Comparison of ENCODE assay signal across 22 cellular contexts in genomic region chr10:78815702-78816334, GRCh38.
"Had no signal": no experiment of that assay in that cellular context is flagged by ENCODE, and none has a peak within 500 bp of the region (broad histone marks: within the 10 kb centered on the region; RNA-seq: fewer than 3 reads in every experiment).

No MANE protein-coding gene starts in this region.

- H3K27ac ChIP-seq: ovary, psoas muscle, testis had no signal

- ATAC-seq: activated CD4-positive, CD25-positive, alpha-beta regulatory T cell treated with anti-CD3 and anti-CD28 coated beads, Interleukin-2, amount 50 U/mL, for 24 hours; activated T-cell treated with anti-CD3 and anti-CD28 coated beads, Interleukin-2, amount 50 U/mL, for 72 hours; left cardiac atrium; natural killer cell; psoas muscle; right cardiac atrium; SK-N-SH treated with all-trans-retinoic acid at 6 μM for 48 hours; stimulated activated naive B cell treated with anti-CD40 and anti-IgM and Interleukin-4, amounts not matched to agents 10 μg/mL and 1 μg/mL and 100 μg/mL, for 72 hours had no signal

- H3K9me3 ChIP-seq: ovary, psoas muscle, testis had no signal

- H3K36me3 ChIP-seq: ovary had no signal

- DNase-seq: activated CD4-positive, alpha-beta memory T cell treated with anti-CD3 and anti-CD28 coated beads, Interleukin-2, amount 10 ng/mL, durations not matched to agents 7 days and 5 days; activated CD4-positive, alpha-beta T cell treated with anti-CD3 and anti-CD28 coated beads, Interleukin-2, amount 10 ng/mL, durations not matched to agents 24 days and 14 days; activated effector memory CD4-positive, alpha-beta T cell treated with Interleukin-2 at 50 U/mL for 16 hours; activated naive CD4-positive, alpha-beta T cell treated with anti-CD3 and anti-CD28 coated beads, Interleukin-2, amount 10 ng/mL, durations not matched to agents 7 days and 5 days; activated T-cell treated with anti-CD3 and anti-CD28 coated beads, Interleukin-2, amount 50 U/mL, for 72 hours; amygdala; effector CD4-positive, alpha-beta T cell; foreskin melanocyte; hippocampal formation; left cardiac atrium; natural killer cell; ovary; psoas muscle; right cardiac atrium; stimulated activated CD4-positive, alpha-beta T cell treated with anti-CD3 and anti-CD28 coated beads, Interleukin-1b, Interleukin-23, amount 100 ng/mL, for 48 hours; stimulated activated naive B cell treated with anti-CD40 and anti-IgM and Interleukin-4, amounts not matched to agents 10 μg/mL and 1 μg/mL and 100 μg/mL, for 72 hours; testis; trophoblast cell had no signal

- H3K4me1 Mint-ChIP-seq: activated CD4-positive, alpha-beta memory T cell treated with anti-CD3 and anti-CD28 coated beads, Interleukin-2, amount 10 ng/mL, durations not matched to agents 7 days and 5 days; activated CD4-positive, alpha-beta T cell treated with anti-CD3 and anti-CD28 coated beads, Interleukin-2, amount 10 ng/mL, durations not matched to agents 24 days and 14 days; activated naive CD4-positive, alpha-beta T cell treated with anti-CD3 and anti-CD28 coated beads, Interleukin-2, amount 10 ng/mL, durations not matched to agents 7 days and 5 days; natural killer cell; stimulated activated naive B cell treated with anti-CD40 and anti-IgM and Interleukin-4, amounts not matched to agents 10 μg/mL and 1 μg/mL and 100 μg/mL, for 72 hours had no signal

- H3K27me3 ChIP-seq: ovary, testis had no signal

- H3K36me3 Mint-ChIP-seq: activated naive CD4-positive, alpha-beta T cell treated with anti-CD3 and anti-CD28 coated beads, Interleukin-2, amount 10 ng/mL, durations not matched to agents 7 days and 5 days; brain; natural killer cell; stimulated activated naive B cell treated with anti-CD40 and anti-IgM and Interleukin-4, amounts not matched to agents 10 μg/mL and 1 μg/mL and 100 μg/mL, for 72 hours had no signal

- H3K4me3 ChIP-seq: ovary, psoas muscle, testis had no signal

- H3K4me3 Mint-ChIP-seq: activated CD4-positive, alpha-beta memory T cell treated with anti-CD3 and anti-CD28 coated beads, Interleukin-2, amount 10 ng/mL, durations not matched to agents 7 days and 5 days; activated CD4-positive, alpha-beta T cell treated with anti-CD3 and anti-CD28 coated beads, Interleukin-2, amount 10 ng/mL, durations not matched to agents 24 days and 14 days; activated naive CD4-positive, alpha-beta T cell treated with anti-CD3 and anti-CD28 coated beads, Interleukin-2, amount 10 ng/mL, durations not matched to agents 7 days and 5 days; activated T-cell treated with anti-CD3 and anti-CD28 coated beads, Interleukin-2, amount 50 U/mL, for 72 hours; brain; dendritic cell treated with granulocyte-macrophage colony-stimulating factor and Interleukin-4, amounts not matched to agents 40 ng/mL and 50 ng/mL, for 4 days; natural killer cell; stimulated activated naive B cell treated with anti-CD40 and anti-IgM and Interleukin-4, amounts not matched to agents 10 μg/mL and 1 μg/mL and 100 μg/mL, for 72 hours had no signal

- H3K27ac Mint-ChIP-seq: activated CD4-positive, alpha-beta memory T cell treated with anti-CD3 and anti-CD28 coated beads, Interleukin-2, amount 10 ng/mL, durations not matched to agents 7 days and 5 days; activated CD4-positive, alpha-beta T cell treated with anti-CD3 and anti-CD28 coated beads, Interleukin-2, amount 10 ng/mL, durations not matched to agents 24 days and 14 days; activated naive CD4-positive, alpha-beta T cell treated with anti-CD3 and anti-CD28 coated beads, Interleukin-2, amount 10 ng/mL, durations not matched to agents 7 days and 5 days; activated T-cell treated with anti-CD3 and anti-CD28 coated beads, Interleukin-2, amount 50 U/mL, for 72 hours; brain; dendritic cell treated with granulocyte-macrophage colony-stimulating factor and Interleukin-4, amounts not matched to agents 40 ng/mL and 50 ng/mL, for 4 days; natural killer cell; stimulated activated naive B cell treated with anti-CD40 and anti-IgM and Interleukin-4, amounts not matched to agents 10 μg/mL and 1 μg/mL and 100 μg/mL, for 72 hours had no signal

- H3K4me1 ChIP-seq: psoas muscle had no signal

- H3K9me3 Mint-ChIP-seq: activated CD4-positive, alpha-beta memory T cell treated with anti-CD3 and anti-CD28 coated beads, Interleukin-2, amount 10 ng/mL, durations not matched to agents 7 days and 5 days; activated CD4-positive, alpha-beta T cell treated with anti-CD3 and anti-CD28 coated beads, Interleukin-2, amount 10 ng/mL, durations not matched to agents 24 days and 14 days; activated naive CD4-positive, alpha-beta T cell treated with anti-CD3 and anti-CD28 coated beads, Interleukin-2, amount 10 ng/mL, durations not matched to agents 7 days and 5 days; activated T-cell treated with anti-CD3 and anti-CD28 coated beads, Interleukin-2, amount 50 U/mL, for 72 hours; dendritic cell treated with granulocyte-macrophage colony-stimulating factor and Interleukin-4, amounts not matched to agents 40 ng/mL and 50 ng/mL, for 4 days; natural killer cell had no signal
